In the genomic region with DNA sequence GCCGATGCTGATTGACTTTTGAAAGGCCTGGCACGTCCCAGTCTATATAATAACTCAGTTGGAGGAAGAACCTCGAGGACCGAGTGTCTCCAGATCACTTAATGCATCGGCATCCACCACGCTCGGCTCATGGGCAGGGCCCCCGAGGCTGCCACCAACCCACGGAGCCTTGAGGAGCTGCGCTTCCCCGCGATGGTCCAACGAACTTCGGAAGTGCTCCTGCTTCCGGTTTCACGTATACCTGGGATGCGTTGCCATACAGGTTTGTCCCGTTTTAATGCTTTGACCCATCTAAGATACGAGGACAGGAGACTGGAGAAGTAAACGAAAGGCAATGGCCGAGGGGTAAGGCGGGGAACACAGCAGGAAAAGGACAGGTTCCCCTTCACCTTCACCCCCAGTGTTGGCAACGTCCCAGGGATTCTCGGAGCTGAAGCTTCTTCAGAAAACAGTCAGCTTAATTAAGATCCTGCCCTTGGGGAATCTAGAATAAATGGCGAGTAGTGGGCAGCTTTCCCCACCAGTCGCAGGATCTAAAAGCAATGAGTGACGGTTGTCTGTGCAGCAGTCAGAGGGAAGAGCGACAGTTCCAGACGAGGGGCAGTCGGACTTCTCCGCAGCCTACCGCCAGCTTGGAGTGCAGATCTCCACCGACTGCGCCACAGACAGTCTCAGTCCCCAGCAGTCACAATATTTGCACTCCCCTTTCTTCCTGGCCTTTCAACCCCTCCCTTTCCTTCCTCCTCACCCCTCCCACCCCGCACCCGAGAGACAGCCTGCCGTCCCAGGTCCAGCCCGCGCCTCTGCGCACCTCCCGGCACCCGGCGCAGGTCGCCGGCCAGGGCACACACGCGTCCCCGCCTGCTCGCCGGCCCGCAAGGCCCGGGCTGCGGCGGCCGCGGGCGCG, we compare ENCODE assay signal across 8 cellular contexts. TPM values are rescaled to one million over a fixed set of nuclear protein-coding genes. Genes with fewer than 3 reads are reported as not detected.
A peak's percentile ranks its signal among the peaks of the same experiment; 100 is the strongest.
DNase-seq lines count a peak whose midpoint lies in the region; ATAC-seq and TF ChIP-seq lines count a peak whose summit lies in the region.

No MANE protein-coding gene starts in this region.

- H2BK12ac ChIP-seq in neuronal stem cell (ENCODE audit: low read length), result peak overlapping the region; percentile 60

- no CpG with 5 or more reads among the region's 58 CpGs for WGBS in neuronal stem cell (ENCODE audit: extremely low coverage in 2 of 2, insufficient read length in 2 of 2, insufficient replicate concordance in 1 of 2), 2 donors

- in situ Hi-C loops in GM13976 (cut with MboI; ENCODE audit: low sequenced_read_pairs, unreplicated experiment), result loop anchor here (25.0 kb wide), 1 partner anchor 1685 kb away; the partner anchor contains the start of gene TWIST1

- peak overlapping the region; percentile 98 for H3K23ac ChIP-seq in neuronal stem cell (ENCODE audit: low read depth, low read length, poor library complexity)

- H3K79me1 ChIP-seq in neuronal stem cell (ENCODE audit: low read depth, low read length), result peaks cover 4% of the 10 kb centered on the region

- H3K27me3 Mint-ChIP-seq in effector memory CD8-positive, alpha-beta T cell, result peaks cover 49 to 56% of the 10 kb centered on the region in 2 donors

- H3K27me3 ChIP-seq in neuronal stem cell (ENCODE audit: control insufficient read depth in 3 of 3, insufficient read depth in 3 of 3, low read depth in 1 of 3, low read length in 3 of 3), result peaks cover 0 to 79% (median 0%) of the 10 kb centered on the region in 3 experiments

- peak overlapping the region; percentile 96 for H3K18ac ChIP-seq in neuronal stem cell (ENCODE audit: low read length)

- peaks cover 7% of the 10 kb centered on the region for H3K36me3 Mint-ChIP-seq in effector memory CD8-positive, alpha-beta T cell (ENCODE audit: insufficient read depth)

- TF ChIP-seq CTCF in GM13976 (IDR thresholded peaks at IDR 0.05; ENCODE audit: borderline replicate concordance, control extremely low read depth, extremely low read depth, insufficient read depth, missing control alignments), result no peak

- H3K4me2 ChIP-seq in neuronal stem cell (ENCODE audit: insufficient read depth, low read length, poor library complexity, severe bottlenecking), result peak overlapping the region; percentile 84

- DNase-seq in DMS53 treated with DMSO at 0.1 percent for 48 hours (lab: John Stamatoyannopoulos, UW; ENCODE audit: unreplicated experiment), result peak; percentile 96
- DNase-seq in SHP77 treated with DMSO at 0.1 percent for 48 hours (lab: John Stamatoyannopoulos, UW), result peak; percentile 71
- no peak for DNase-seq in effector memory CD8-positive, alpha-beta T cell
- DNase-seq in neuronal stem cell (ENCODE audit: low spot score), result no peak
- DNase-seq in GM13976 (ENCODE audit: low spot score), result no peak
- no peak for DNase-seq in HuH-7 (ENCODE audit: low spot score)

- H3K9ac ChIP-seq in neuronal stem cell (ENCODE audit: low read depth, low read length, poor library complexity), result peak overlapping the region; percentile 91

- no peak overlapping the region for H3K27ac Mint-ChIP-seq in effector memory CD8-positive, alpha-beta T cell

- H2BK15ac ChIP-seq in neuronal stem cell (ENCODE audit: low read length), result no peak overlapping the region

- peak overlapping the region; percentile 47 for H3K14ac ChIP-seq in neuronal stem cell (ENCODE audit: low read length)

- no peaks in the 10 kb centered on the region for H3K9me3 Mint-ChIP-seq in effector memory CD8-positive, alpha-beta T cell

- H3K36me3 ChIP-seq in neuronal stem cell (replicated peaks in 1 of 2; ENCODE audit: control insufficient read depth in 2 of 2, insufficient read depth in 2 of 2, low read length in 2 of 2), result no peaks in the 10 kb centered on the region

- peaks cover 17% of the 10 kb centered on the region in 2 donors for H3K4me1 Mint-ChIP-seq in effector memory CD8-positive, alpha-beta T cell (ENCODE audit: low read depth in 2 of 2)

- H4K91ac ChIP-seq in neuronal stem cell (ENCODE audit: low read depth, low read length, poor library complexity), result peak overlapping the region; percentile 93

- no peak overlapping the region for H2BK120ac ChIP-seq in neuronal stem cell (ENCODE audit: low read depth, low read length)

- H3K4me3 Mint-ChIP-seq in effector memory CD8-positive, alpha-beta T cell, result peak overlapping the region; percentile 83 to 84

- peak overlapping the region; percentile 89 for H3K27ac ChIP-seq in neuronal stem cell (replicated peaks; ENCODE audit: low read length)

- peak overlapping the region; percentile 82 for H2BK5ac ChIP-seq in neuronal stem cell (ENCODE audit: low read length)

- peak overlapping the region; percentile 92 for H2AFZ ChIP-seq in neuronal stem cell (ENCODE audit: low read length)

- peaks cover 0 to 12% of the 10 kb centered on the region in 2 donors for H3K4me1 ChIP-seq in neuronal stem cell (ENCODE audit: control insufficient read depth in 2 of 2, insufficient read depth in 1 of 2, low read depth in 1 of 2, low read length in 2 of 2)

- H3K4ac ChIP-seq in neuronal stem cell (ENCODE audit: low read length), result peak overlapping the region; percentile 13

- H4K8ac ChIP-seq in neuronal stem cell (ENCODE audit: low read depth, low read length), result no peak overlapping the region

- ATAC-seq in GM21381 (IDR thresholded peaks at IDR 0.05; ENCODE audit: unreplicated experiment) (peak; percentile 64), HG03571 (IDR thresholded peaks at IDR 0.05; ENCODE audit: unreplicated experiment) (peak; percentile 73)
- peak; percentile 61 for ATAC-seq in effector memory CD8-positive, alpha-beta T cell (replicated peaks)

- peak overlapping the region; percentile 43 to 83 for H3K4me3 ChIP-seq in neuronal stem cell (ENCODE audit: low read length in 2 of 2)

- H2AK5ac ChIP-seq in neuronal stem cell (ENCODE audit: low read depth, low read length), result peak overlapping the region; percentile 96

- no peaks in the 10 kb centered on the region for H3K9me3 ChIP-seq in neuronal stem cell (replicated peaks in 1 of 2; ENCODE audit: control insufficient read depth in 2 of 2, insufficient read depth in 1 of 2, low read depth in 1 of 2, low read length in 2 of 2)

RNA-seq across cellular contexts. Expression of gene SP8, which starts 10.7 kb away (rescaled TPM):
- 54.8 TPM for polyA plus RNA-seq in neuronal stem cell (2013, experiment 1 of 2)
- polyA plus RNA-seq in neuronal stem cell (2013, experiment 2 of 2), result 56.7 TPM

Comparison
In these comparisons a context has a peak if more than half of its experiments do, and no peak if none do; other contexts are left out.
1. DNase-seq: peak in DMS53 treated with DMSO at 0.1 percent for 48 hours (single experiment) and SHP77 treated with DMSO at 0.1 percent for 48 hours (single experiment); none in effector memory CD8-positive, alpha-beta T cell (0 of 3), neuronal stem cell (single experiment), GM13976 (single experiment) and HuH-7 (single experiment).
2. Peak in every context shown above with its lines, with median percentiles within 50 percentile points of each other: ATAC-seq.